In genomic region chr16:55791512-55791911, GRCh38 we compare ENCODE assay signal across 6 cellular contexts. TPM values are rescaled to one million over a fixed set of nuclear protein-coding genes. Genes with fewer than 3 reads are reported as not detected.
"Had no signal": no experiment of that assay in that cellular context is flagged by ENCODE, and none has a peak within 500 bp of the region (broad histone marks: within the 10 kb centered on the region; RNA-seq: fewer than 3 reads in every experiment).

No MANE protein-coding gene starts in this region.

RNA-seq across cellular contexts. Expression of gene CES1, which starts 41.4 kb away (rescaled TPM):
- total RNA-seq: activated CD4-positive, alpha-beta T cell treated with anti-CD3 and anti-CD28 coated beads for 36 hours; activated CD8-positive, alpha-beta T cell treated with anti-CD3 and anti-CD28 coated beads, Interleukin-2, amount 10 ng/mL, durations not matched to agents 7 days and 5 days; activated naive CD8-positive, alpha-beta T cell treated with anti-CD3 and anti-CD28 coated beads, Interleukin-2, amount 10 ng/mL, durations not matched to agents 7 days and 5 days; activated T-helper 2 cell treated with anti-CD3 and anti-CD28 coated beads, Interferon-gamma antibody, Interleukin-2, Interleukin-4, amounts not matched to agents 10 μg/mL and 5 μg/mL and 100 μg/mL, durations not matched to agents 14 hours and 24 hours and 36 hours; cardiac muscle cell; T-helper 1 cell treated with Interleukin-12 subunit alpha and Interleukin-12 subunit beta and Interleukin-4 antibody, amounts not matched to agents 30 ng/mL and 1 ng/mL, for 36 hours had no signal
- polyA plus RNA-seq: cardiac muscle cell had no signal
